ENCODE assay signal across 8 cellular contexts in genomic region chr19:41297628-41298326, GRCh38. TPM values are rescaled to one million over a fixed set of nuclear protein-coding genes. Genes with fewer than 3 reads are reported as not detected.
DNase-seq lines count a peak whose midpoint lies in the region; ATAC-seq and TF ChIP-seq lines count a peak whose summit lies in the region.

No MANE protein-coding gene starts in this region.

- H3K27me3 Mint-ChIP-seq in stimulated activated naive CD8-positive, alpha-beta T cell treated with anti-CD3 and anti-CD28 coated beads, Interleukin-15, amount 100 ng/mL, for 72 hours: no peaks in the 10 kb centered on the region

- H3K4me1 Mint-ChIP-seq in stimulated activated naive CD8-positive, alpha-beta T cell treated with anti-CD3 and anti-CD28 coated beads, Interleukin-15, amount 100 ng/mL, for 72 hours: peaks cover 95% of the 10 kb centered on the region

- H3K4me3 ChIP-seq in GM12875 (ENCODE audit: low read depth, low read length) (no peak overlapping the region), gastroesophageal sphincter (no peak overlapping the region)

- peaks cover 9 to 63% (median 39%) of the 10 kb centered on the region in 3 donors for H3K4me1 ChIP-seq in gastroesophageal sphincter

- TF ChIP-seq CTCF in GM12875 (IDR thresholded peaks at IDR 0.05; ENCODE audit: borderline replicate concordance, insufficient read depth, low read depth, low read length): 0 out of 2 replicates have a peak, but pooled peaks have one; percentile 18
- no peak for TF ChIP-seq CTCF in gastroesophageal sphincter (IDR thresholded peaks at IDR 0.05)

- no peak for TF ChIP-seq POLR2A in gastroesophageal sphincter (IDR thresholded peaks at IDR 0.05)

- H3K27ac Mint-ChIP-seq in stimulated activated naive CD8-positive, alpha-beta T cell treated with anti-CD3 and anti-CD28 coated beads, Interleukin-15, amount 100 ng/mL, for 72 hours: peak overlapping the region in 1 of 2 donors; percentile 73

- H3K4me3 Mint-ChIP-seq in stimulated activated naive CD8-positive, alpha-beta T cell treated with anti-CD3 and anti-CD28 coated beads, Interleukin-15, amount 100 ng/mL, for 72 hours: peak overlapping the region in 1 of 2 donors; percentile 57

- peak; percentile 78 for ATAC-seq in GM21528 (IDR thresholded peaks at IDR 0.05; ENCODE audit: low FRiP score, unreplicated experiment)
- ATAC-seq in gastroesophageal sphincter: peak; percentile 36
- ATAC-seq in stimulated activated naive CD8-positive, alpha-beta T cell treated with anti-CD3 and anti-CD28 coated beads, Interleukin-15, amount 100 ng/mL, for 72 hours: peak; percentile 41

- 25 to 39% methylated on average over 2 to 5 of the region's 7 CpGs for WGBS in gastroesophageal sphincter (ENCODE audit: low coverage in 1 of 2), 2 donors

- H3K27ac ChIP-seq in gastroesophageal sphincter: peak overlapping the region; percentile 24 to 82 (median 79)

- TF ChIP-seq EP300 in gastroesophageal sphincter (IDR thresholded peaks at IDR 0.05): no peak

- no peaks in the 10 kb centered on the region for H3K9me3 Mint-ChIP-seq in stimulated activated naive CD8-positive, alpha-beta T cell treated with anti-CD3 and anti-CD28 coated beads, Interleukin-15, amount 100 ng/mL, for 72 hours

- peak; percentile 34 for DNase-seq in NCI-H2227 (lab: John Stamatoyannopoulos, UW; ENCODE audit: unreplicated experiment)
- no peak for DNase-seq in stimulated activated naive CD8-positive, alpha-beta T cell treated with anti-CD3 and anti-CD28 coated beads, Interleukin-15, amount 100 ng/mL, for 72 hours
- DNase-seq in MV-4-11 (lab: John Stamatoyannopoulos, UW): no peak
- no peak for DNase-seq in DMS79 treated with DMSO at 0.1 percent for 48 hours (lab: John Stamatoyannopoulos, UW)
- DNase-seq in kidney glomerular epithelial cell (lab: John Stamatoyannopoulos, UW): no peak

- peaks cover 6 to 80% of the 10 kb centered on the region in 2 donors for H3K36me3 ChIP-seq in gastroesophageal sphincter

- no peaks in the 10 kb centered on the region for H3K9me3 ChIP-seq in gastroesophageal sphincter

- H3K27me3 ChIP-seq in gastroesophageal sphincter: no peaks in the 10 kb centered on the region

RNA-seq across cellular contexts. Expression of gene CCDC97, which starts 12.2 kb away (rescaled TPM):
- total RNA-seq in gastroesophageal sphincter: 10 to 100 TPM; 11.6 to 18.9 (median 15.9) TPM

RNA-seq across cellular contexts. Expression of gene HNRNPUL1, which starts 33.6 kb away (rescaled TPM):
- total RNA-seq in gastroesophageal sphincter: 100 to 1,000 TPM; 142 to 204 (median 160) TPM

RNA-seq across cellular contexts. Expression of gene TGFB1, which starts 55.9 kb away (rescaled TPM):
- 10 to 100 TPM; 12.9 to 39.3 (median 22.1) TPM for total RNA-seq in gastroesophageal sphincter
